13 cellular contexts compared by ENCODE assay signal in the genomic region with DNA sequence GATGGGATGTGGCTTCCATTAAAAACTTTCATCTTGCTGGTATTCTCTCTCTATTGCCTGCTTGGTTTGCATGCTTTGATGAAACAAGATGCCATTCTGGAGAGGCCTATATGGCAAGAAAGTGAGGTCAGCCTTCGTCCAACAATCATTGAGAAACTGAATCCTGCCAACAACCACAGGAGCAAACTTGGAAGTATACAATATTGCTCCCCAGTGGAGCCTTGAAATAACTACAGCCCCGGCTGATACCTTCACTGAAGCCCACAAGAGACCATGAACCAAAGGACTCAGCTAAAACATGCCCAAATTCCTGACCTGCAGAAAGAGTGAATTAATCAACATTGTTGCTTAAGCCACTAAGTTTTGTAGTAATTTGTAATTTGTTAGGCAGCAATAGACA.
DNase-seq lines count a peak whose midpoint lies in the region; ATAC-seq and TF ChIP-seq lines count a peak whose summit lies in the region.
"Had no signal": no experiment of that assay in that cellular context is flagged by ENCODE, and none has a peak within 500 bp of the region (broad histone marks: within the 10 kb centered on the region; RNA-seq: fewer than 3 reads in every experiment).

No MANE protein-coding gene starts in this region.

- no peaks in the 10 kb centered on the region for H3K4me1 Mint-ChIP-seq in activated naive CD4-positive, alpha-beta T cell treated with anti-CD3 and anti-CD28 coated beads for 36 hours (ENCODE audit: low read depth)

- no TSS peak for BruUV-seq in mammary epithelial cell (replicated peaks; lab: Mats Ljungman, UMichigan)

- DNase-seq in mammary epithelial cell (peak; percentile 17), mesendoderm (peak; percentile 53)
- DNase-seq in stimulated activated CD4-positive, alpha-beta T cell treated with anti-CD3 and anti-CD28 coated beads, Interleukin-2, amount 100 ng/mL, for 24 hours = no peak
- DNase-seq in activated naive CD4-positive, alpha-beta T cell treated with anti-CD3 and anti-CD28 coated beads for 36 hours = no peak
- DNase-seq: activated T-cell treated with anti-CD3 and anti-CD28 coated beads, Interleukin-2, amount 50 U/mL, for 72 hours; caudate nucleus; retina; transverse colon had no signal

- H3K9me3 ChIP-seq in Loucy (ENCODE audit: insufficient read depth, low read depth, low read length) = no peaks in the 10 kb centered on the region
- no peaks in the 10 kb centered on the region for H3K9me3 ChIP-seq in mammary epithelial cell (replicated peaks; ENCODE audit: insufficient read depth, low read length)
- H3K9me3 ChIP-seq: HAP-1, transverse colon had no signal

- no peak overlapping the region for H3K23ac ChIP-seq in mesendoderm (ENCODE audit: low read length)

- ATAC-seq in HG03097 (IDR thresholded peaks at IDR 0.05; ENCODE audit: low FRiP score, unreplicated experiment) (no peak), HG03378 (IDR thresholded peaks at IDR 0.05; ENCODE audit: unreplicated experiment) (no peak)
- ATAC-seq: activated T-cell treated with anti-CD3 and anti-CD28 coated beads, Interleukin-2, amount 50 U/mL, for 72 hours had no signal

- H3K4ac ChIP-seq in mesendoderm (ENCODE audit: low read depth, low read length) = no peak overlapping the region

- H3K4me3 ChIP-seq in Loucy (ENCODE audit: low read length, poor library complexity, severe bottlenecking) (no peak overlapping the region), mammary epithelial cell (replicated peaks in 1 of 3; ENCODE audit: insufficient read depth in 1 of 3, low read depth in 2 of 3, low read length in 3 of 3) (no peak overlapping the region), mesendoderm (ENCODE audit: low read length) (no peak overlapping the region)
- H3K4me3 ChIP-seq: HAP-1, transverse colon had no signal

- intact Hi-C loops in mammary epithelial cell (cut with micrococcal nuclease) = no loop called here
- intact Hi-C loops in activated naive CD4-positive, alpha-beta T cell treated with anti-CD3 and anti-CD28 coated beads for 36 hours (cut with micrococcal nuclease) = no loop called here

- H2AFZ ChIP-seq in Loucy (ENCODE audit: low read length) (no peak overlapping the region), mammary epithelial cell (ENCODE audit: low read depth, low read length) (no peak overlapping the region)

- no peak overlapping the region for H4K8ac ChIP-seq in mesendoderm (ENCODE audit: low read depth, low read length)

- H2BK5ac ChIP-seq in mesendoderm (ENCODE audit: low read length) = no peak overlapping the region

- no peaks in the 10 kb centered on the region for H3K4me1 ChIP-seq in Loucy (ENCODE audit: insufficient read depth, low read length, poor library complexity, severe bottlenecking)
- no peaks in the 10 kb centered on the region for H3K4me1 ChIP-seq in mammary epithelial cell (ENCODE audit: insufficient read depth, low read length)
- H3K4me1 ChIP-seq in mesendoderm (ENCODE audit: control insufficient read depth, low read depth, low read length) = no peaks in the 10 kb centered on the region
- H3K4me1 ChIP-seq: HAP-1, transverse colon had no signal

- H3K9ac ChIP-seq in Loucy (ENCODE audit: low read depth, low read length, poor library complexity, severe bottlenecking) (no peak overlapping the region), mammary epithelial cell (ENCODE audit: insufficient read depth, low read length) (no peak overlapping the region), mesendoderm (ENCODE audit: low read length) (no peak overlapping the region)

- H3K36me3 ChIP-seq in Loucy (ENCODE audit: insufficient read depth, low read length) (no peaks in the 10 kb centered on the region), mammary epithelial cell (ENCODE audit: insufficient read depth, low read length) (no peaks in the 10 kb centered on the region), mesendoderm (ENCODE audit: control insufficient read depth, insufficient read depth, low read length) (no peaks in the 10 kb centered on the region)
- H3K36me3 ChIP-seq: HAP-1, transverse colon had no signal

- no peaks in the 10 kb centered on the region for H3F3A ChIP-seq in Loucy (ENCODE audit: low read depth)

- H4K20me1 ChIP-seq in Loucy (ENCODE audit: insufficient read depth, low read length, poor library complexity, severe bottlenecking) (no peaks in the 10 kb centered on the region), mammary epithelial cell (ENCODE audit: insufficient read depth, low read length) (no peaks in the 10 kb centered on the region)

- H3K9me3 Mint-ChIP-seq in activated naive CD4-positive, alpha-beta T cell treated with anti-CD3 and anti-CD28 coated beads for 36 hours = no peaks in the 10 kb centered on the region
- H3K9me3 Mint-ChIP-seq: activated T-cell treated with anti-CD3 and anti-CD28 coated beads, Interleukin-2, amount 50 U/mL, for 72 hours had no signal

- H3K27ac ChIP-seq in mammary epithelial cell (ENCODE audit: insufficient read depth, low read depth, low read length) = no peak overlapping the region
- no peak overlapping the region for H3K27ac ChIP-seq in mesendoderm (ENCODE audit: low read depth, low read length)
- H3K27ac ChIP-seq: transverse colon had no signal

- H2BK15ac ChIP-seq in mesendoderm (replicated peaks; ENCODE audit: low read depth) = no peak overlapping the region

- CTCF ChIA-PET in mammary epithelial cell (lab: Charles Lee; ENCODE audit: low non-redundant PET) = no interaction called here
- CTCF ChIA-PET in activated naive CD4-positive, alpha-beta T cell treated with anti-CD3 and anti-CD28 coated beads for 36 hours (lab: Charles Lee) = no interaction called here

- no peak overlapping the region for H3K56ac ChIP-seq in mesendoderm (ENCODE audit: low read length)

- peaks cover 10% of the 10 kb centered on the region for H3K27me3 Mint-ChIP-seq in activated naive CD4-positive, alpha-beta T cell treated with anti-CD3 and anti-CD28 coated beads for 36 hours (ENCODE audit: low read depth)

- H3K4me2 ChIP-seq in Loucy (ENCODE audit: low read depth, low read length, poor library complexity, severe bottlenecking) (no peak overlapping the region), mammary epithelial cell (ENCODE audit: insufficient read depth, low read depth, low read length) (no peak overlapping the region), mesendoderm (ENCODE audit: low read length) (no peak overlapping the region)

- H3K79me1 ChIP-seq in mesendoderm (ENCODE audit: low read length) = no peaks in the 10 kb centered on the region

- no peak overlapping the region for H2BK120ac ChIP-seq in mesendoderm (ENCODE audit: low read depth, low read length)

- no peak overlapping the region for H2AK5ac ChIP-seq in mesendoderm (ENCODE audit: low read length)

- H4K5ac ChIP-seq in mesendoderm (ENCODE audit: low read length) = no peak overlapping the region

- no peak overlapping the region for H3K4me3 Mint-ChIP-seq in activated naive CD4-positive, alpha-beta T cell treated with anti-CD3 and anti-CD28 coated beads for 36 hours
- H3K4me3 Mint-ChIP-seq: activated T-cell treated with anti-CD3 and anti-CD28 coated beads, Interleukin-2, amount 50 U/mL, for 72 hours had no signal

- H3K79me2 ChIP-seq in Loucy (ENCODE audit: insufficient read depth, low read length) = no peaks in the 10 kb centered on the region
- H3K79me2 ChIP-seq in mammary epithelial cell (ENCODE audit: insufficient read depth, low read length) = no peaks in the 10 kb centered on the region
- H3K79me2 ChIP-seq in mesendoderm (ENCODE audit: control insufficient read depth, insufficient read depth, low read length) = no peaks in the 10 kb centered on the region

- H3K36me3 Mint-ChIP-seq in activated naive CD4-positive, alpha-beta T cell treated with anti-CD3 and anti-CD28 coated beads for 36 hours (ENCODE audit: low read depth) = no peaks in the 10 kb centered on the region

- TF ChIP-seq CTCF in GM12874 (IDR thresholded peaks at IDR 0.05; ENCODE audit: insufficient read depth, low read depth, low read length) (0 out of 2 replicates have a peak, but pooled peaks have one; percentile 4), Loucy (conservative IDR thresholded peaks at IDR 0.05; ENCODE audit: low read length) (peak; percentile 22; the same call in 1 of the 2 replicates), mammary epithelial cell (conservative IDR thresholded peaks at IDR 0.05 in 1 of 2, IDR thresholded peaks at IDR 0.05 in 1 of 2; ENCODE audit: extremely low read depth in 1 of 2, insufficient read depth in 1 of 2, low read depth in 1 of 2, low read length in 2 of 2) (peak; percentile 24 to 34)

- dilution Hi-C loops in mammary epithelial cell (cut with HindIII; ENCODE audit: low sequenced_read_pairs) = no loop called here

- H3K27ac Mint-ChIP-seq in activated naive CD4-positive, alpha-beta T cell treated with anti-CD3 and anti-CD28 coated beads for 36 hours = no peak overlapping the region
- H3K27ac Mint-ChIP-seq: activated T-cell treated with anti-CD3 and anti-CD28 coated beads, Interleukin-2, amount 50 U/mL, for 72 hours had no signal

- 45% methylated on average over 2 of the region's 2 CpGs for WGBS in mammary epithelial cell (ENCODE audit: low coverage, missing lambda C conversion rate)
- no CpG with 5 or more reads among the region's 2 CpGs for WGBS in mesendoderm (ENCODE audit: extremely low coverage, insufficient coverage, low lambda C conversion rate)

- H3K27me3 ChIP-seq in Loucy (ENCODE audit: insufficient read depth, low read length, poor library complexity, severe bottlenecking) (no peaks in the 10 kb centered on the region), mammary epithelial cell (ENCODE audit: insufficient read depth, low read length) (no peaks in the 10 kb centered on the region), mesendoderm (ENCODE audit: insufficient read depth, low read length, poor library complexity) (no peaks in the 10 kb centered on the region)
- H3K27me3 ChIP-seq: transverse colon had no signal

- in situ Hi-C loops in mammary epithelial cell (cut with MboI; ENCODE audit: low sequenced_read_pairs in 2 of 2) = loop anchor here in 1 of 2 donors (25.0 kb wide), 1 partner anchor 547 kb away; no protein-coding TSS in a partner anchor

- H3K18ac ChIP-seq in mesendoderm (ENCODE audit: low read length) = no peak overlapping the region

- H3K9me2 ChIP-seq in Loucy (replicated peaks; ENCODE audit: low read depth, low read length) = no peaks in the 10 kb centered on the region

Comparison
In these comparisons a context has a peak if more than half of its experiments do, and no peak if none do; other contexts are left out.
1. DNase-seq: peak in mammary epithelial cell (single experiment) and mesendoderm (single experiment); none in stimulated activated CD4-positive, alpha-beta T cell treated with anti-CD3 and anti-CD28 coated beads, Interleukin-2, amount 100 ng/mL, for 24 hours (0 of 2) and activated naive CD4-positive, alpha-beta T cell treated with anti-CD3 and anti-CD28 coated beads for 36 hours (single experiment).
2. Peak in every context shown above with its lines, with median percentiles within 50 percentile points of each other: CTCF ChIP-seq.